In genomic region chr15:87522997-87523396, GRCh38 we compare ENCODE assay signal across 14 cellular contexts.
DNase-seq lines count a peak whose midpoint lies in the region.
"Had no signal": no experiment of that assay in that cellular context is flagged by ENCODE, and none has a peak within 500 bp of the region (broad histone marks: within the 10 kb centered on the region; RNA-seq: fewer than 3 reads in every experiment).

No MANE protein-coding gene starts in this region.

- H3K27ac Mint-ChIP-seq in activated CD4-positive, alpha-beta T cell treated with anti-CD3 and anti-CD28 coated beads, Interleukin-2, amount 10 ng/mL, durations not matched to agents 7 days and 5 days: no peak overlapping the region
- H3K27ac Mint-ChIP-seq: CD14-positive monocyte; CD8-positive, alpha-beta T cell had no signal

- H2AK5ac ChIP-seq in mesendoderm (ENCODE audit: low read length): no peak overlapping the region

- no peak overlapping the region for H3K4ac ChIP-seq in mesendoderm (ENCODE audit: low read depth, low read length)

- H3K79me1 ChIP-seq in mesendoderm (ENCODE audit: low read length): no peaks in the 10 kb centered on the region

- no peaks in the 10 kb centered on the region for H3K27me3 ChIP-seq in mesendoderm (ENCODE audit: insufficient read depth, low read length, poor library complexity)

- H3K4me3 ChIP-seq in mesendoderm (ENCODE audit: low read length): no peak overlapping the region
- H3K4me3 ChIP-seq: GM23248 had no signal

- CTCF ChIA-PET in activated CD4-positive, alpha-beta T cell treated with anti-CD3 and anti-CD28 coated beads, Interleukin-2, amount 10 ng/mL, durations not matched to agents 7 days and 5 days (lab: Charles Lee): no interaction called here

- H4K5ac ChIP-seq in mesendoderm (ENCODE audit: low read length): no peak overlapping the region

- no peak overlapping the region for H3K56ac ChIP-seq in mesendoderm (ENCODE audit: low read length)

- POLR2A ChIA-PET in activated CD4-positive, alpha-beta T cell treated with anti-CD3 and anti-CD28 coated beads, Interleukin-2, amount 10 ng/mL, durations not matched to agents 7 days and 5 days (lab: Charles Lee): no interaction called here

- H3K4me1 ChIP-seq in mesendoderm (ENCODE audit: control insufficient read depth, low read depth, low read length): no peaks in the 10 kb centered on the region

- H3K4me1 Mint-ChIP-seq in activated CD4-positive, alpha-beta T cell treated with anti-CD3 and anti-CD28 coated beads, Interleukin-2, amount 10 ng/mL, durations not matched to agents 7 days and 5 days: no peaks in the 10 kb centered on the region
- H3K4me1 Mint-ChIP-seq: CD14-positive monocyte had no signal

- no peak overlapping the region for H3K27ac ChIP-seq in mesendoderm (ENCODE audit: low read depth, low read length)
- H3K27ac ChIP-seq: 22Rv1, GM23248, HL-60 had no signal

- H3K36me3 ChIP-seq in mesendoderm (ENCODE audit: control insufficient read depth, insufficient read depth, low read length): no peaks in the 10 kb centered on the region

- H4K8ac ChIP-seq in mesendoderm (ENCODE audit: low read depth, low read length): no peak overlapping the region

- WGBS in mesendoderm (ENCODE audit: extremely low coverage, insufficient coverage, low lambda C conversion rate): no CpG with 5 or more reads among the region's 1 CpG

- no peak overlapping the region for H3K4me2 ChIP-seq in mesendoderm (ENCODE audit: low read length)

- no peak overlapping the region for H3K18ac ChIP-seq in mesendoderm (ENCODE audit: low read length)

- no peak overlapping the region for H2BK5ac ChIP-seq in mesendoderm (ENCODE audit: low read length)

- H3K79me2 ChIP-seq in mesendoderm (ENCODE audit: control insufficient read depth, insufficient read depth, low read length): no peaks in the 10 kb centered on the region

- no peak overlapping the region for H2BK120ac ChIP-seq in mesendoderm (ENCODE audit: low read depth, low read length)

- H3K23ac ChIP-seq in mesendoderm (ENCODE audit: low read length): no peak overlapping the region

- DNase-seq in NCI-H2171 treated with DMSO at 0.1 percent for 48 hours (lab: John Stamatoyannopoulos, UW) (peak; percentile 18), NCI-H2171 (lab: John Stamatoyannopoulos, UW) (no peak), NCI-H345 treated with DMSO at 0.1 percent for 48 hours (lab: John Stamatoyannopoulos, UW; ENCODE audit: unreplicated experiment) (peak; percentile 2), fibroblast of peridontal ligament (ENCODE audit: extremely low read depth) (peak; percentile 49), pons (ENCODE audit: low spot score) (no peak), mesendoderm (no peak)
- no peak for DNase-seq in activated CD4-positive, alpha-beta T cell treated with anti-CD3 and anti-CD28 coated beads, Interleukin-2, amount 10 ng/mL, durations not matched to agents 7 days and 5 days
- DNase-seq: CD8-positive, alpha-beta T cell; COR-L47; GM23248; H7 had no signal

- no peak overlapping the region for H2BK15ac ChIP-seq in mesendoderm (replicated peaks; ENCODE audit: low read depth)

- H3K4me3 Mint-ChIP-seq in activated CD4-positive, alpha-beta T cell treated with anti-CD3 and anti-CD28 coated beads, Interleukin-2, amount 10 ng/mL, durations not matched to agents 7 days and 5 days: no peak overlapping the region
- H3K4me3 Mint-ChIP-seq: CD14-positive monocyte; CD8-positive, alpha-beta T cell had no signal

- H3K27me3 Mint-ChIP-seq in activated CD4-positive, alpha-beta T cell treated with anti-CD3 and anti-CD28 coated beads, Interleukin-2, amount 10 ng/mL, durations not matched to agents 7 days and 5 days: no peaks in the 10 kb centered on the region

- peaks cover 5% of the 10 kb centered on the region for H3K9me3 Mint-ChIP-seq in activated CD4-positive, alpha-beta T cell treated with anti-CD3 and anti-CD28 coated beads, Interleukin-2, amount 10 ng/mL, durations not matched to agents 7 days and 5 days
- H3K9me3 Mint-ChIP-seq: CD8-positive, alpha-beta T cell had no signal

- no peak overlapping the region for H3K9ac ChIP-seq in mesendoderm (ENCODE audit: low read length)
- H3K9ac ChIP-seq: GM23248 had no signal

- no peaks in the 10 kb centered on the region for H3K36me3 Mint-ChIP-seq in activated CD4-positive, alpha-beta T cell treated with anti-CD3 and anti-CD28 coated beads, Interleukin-2, amount 10 ng/mL, durations not matched to agents 7 days and 5 days (ENCODE audit: low read depth)
- H3K36me3 Mint-ChIP-seq: CD14-positive monocyte; CD8-positive, alpha-beta T cell had no signal

Comparison
In these comparisons a context has a peak if more than half of its experiments do, and no peak if none do; other contexts are left out.
1. DNase-seq: peak in NCI-H2171 treated with DMSO at 0.1 percent for 48 hours (single experiment), NCI-H345 treated with DMSO at 0.1 percent for 48 hours (single experiment) and fibroblast of peridontal ligament (single experiment); none in NCI-H2171 (single experiment), activated CD4-positive, alpha-beta T cell treated with anti-CD3 and anti-CD28 coated beads, Interleukin-2, amount 10 ng/mL, durations not matched to agents 7 days and 5 days (single experiment), pons (single experiment) and mesendoderm (single experiment).